13 cellular contexts compared by ENCODE assay signal in genomic region chr6:52538252-52538905, GRCh38. TPM values are rescaled to one million over a fixed set of nuclear protein-coding genes. Genes with fewer than 3 reads are reported as not detected.
DNase-seq lines count a peak whose midpoint lies in the region; ATAC-seq, FAIRE-seq and TF ChIP-seq lines count a peak whose summit lies in the region.
"Had no signal": no experiment of that assay in that cellular context is flagged by ENCODE, and none has a peak within 500 bp of the region (broad histone marks: within the 10 kb centered on the region; RNA-seq: fewer than 3 reads in every experiment).

No MANE protein-coding gene starts in this region.

- no peaks in the 10 kb centered on the region for H3K9me3 ChIP-seq in MG63
- no peaks in the 10 kb centered on the region for H3K9me3 ChIP-seq in astrocyte (ENCODE audit: insufficient read depth, low read depth, low read length)
- no peaks in the 10 kb centered on the region for H3K9me3 ChIP-seq in sigmoid colon
- H3K9me3 ChIP-seq: heart left ventricle, right atrium auricular region had no signal

- FAIRE-seq in astrocyte (lab: Jason Lieb, UNC): no peak

- no peak for ATAC-seq in HG03457 (IDR thresholded peaks at IDR 0.05; ENCODE audit: unreplicated experiment)
- ATAC-seq: CD8-positive, alpha-beta T cell; naive thymus-derived CD8-positive, alpha-beta T cell had no signal

- peaks cover 21% of the 10 kb centered on the region for H3K36me3 Mint-ChIP-seq in astrocyte (ENCODE audit: low read depth, unreplicated experiment)

- H3K4me1 Mint-ChIP-seq in astrocyte (ENCODE audit: low read depth, unreplicated experiment): peaks cover 76% of the 10 kb centered on the region

- intact Hi-C loops in sigmoid colon (cut with DNase I): no loop called here

- TF ChIP-seq EP300 in sigmoid colon (IDR thresholded peaks at IDR 0.05): no peak

- DNase-seq in EL: peak; percentile 94
- DNase-seq in MG63: peak; percentile 96
- DNase-seq in astrocyte (ENCODE audit: low read depth): no peak
- no peak for DNase-seq in sigmoid colon
- no peak for DNase-seq in germinal center (ENCODE audit: low spot score)
- DNase-seq in HuH-7.5 (ENCODE audit: low spot score): no peak
- DNase-seq: activated CD4-positive, alpha-beta T cell treated with anti-CD3 and anti-CD28 coated beads, Interleukin-2, amount 10 ng/mL, durations not matched to agents 7 days and 5 days; CD8-positive, alpha-beta T cell; GF-D8; heart left ventricle; naive thymus-derived CD8-positive, alpha-beta T cell had no signal

- no peaks in the 10 kb centered on the region for H4K20me1 ChIP-seq in astrocyte (ENCODE audit: insufficient read depth, low read length)

- H3K4me1 ChIP-seq in astrocyte (ENCODE audit: insufficient read depth, low read length): peaks cover 72% of the 10 kb centered on the region
- H3K4me1 ChIP-seq in sigmoid colon: peaks cover 0 to 77% (median 61%) of the 10 kb centered on the region in 4 donors

- H3K27ac ChIP-seq in astrocyte (ENCODE audit: low read depth, low read length) (peak overlapping the region; percentile 88), sigmoid colon (peak overlapping the region in 3 of 4 donors; percentile 6 to 64 (median 64))
- H3K27ac ChIP-seq: right atrium auricular region had no signal

- no peaks in the 10 kb centered on the region for H3K9me3 Mint-ChIP-seq in astrocyte (ENCODE audit: unreplicated experiment)
- H3K9me3 Mint-ChIP-seq: activated CD4-positive, alpha-beta T cell treated with anti-CD3 and anti-CD28 coated beads, Interleukin-2, amount 10 ng/mL, durations not matched to agents 7 days and 5 days; CD8-positive, alpha-beta T cell; naive thymus-derived CD8-positive, alpha-beta T cell had no signal

- no peaks in the 10 kb centered on the region for H3K27me3 ChIP-seq in MG63
- no peaks in the 10 kb centered on the region for H3K27me3 ChIP-seq in astrocyte (ENCODE audit: insufficient read depth, low read length)
- H3K27me3 ChIP-seq in sigmoid colon: no peaks in the 10 kb centered on the region
- H3K27me3 ChIP-seq: heart left ventricle, right atrium auricular region had no signal

- peaks cover 87% of the 10 kb centered on the region for H3K79me2 ChIP-seq in astrocyte (ENCODE audit: insufficient read depth, low read length)

- H3K36me3 ChIP-seq in MG63: peaks cover 95% of the 10 kb centered on the region
- peaks cover 10% of the 10 kb centered on the region for H3K36me3 ChIP-seq in astrocyte (ENCODE audit: insufficient read depth, low read length)
- H3K36me3 ChIP-seq in sigmoid colon: peaks cover 5 to 16% (median 10%) of the 10 kb centered on the region in 4 donors

- H2AFZ ChIP-seq in astrocyte (ENCODE audit: low read depth, low read length): no peak overlapping the region

- H3K9ac ChIP-seq in astrocyte (ENCODE audit: low read length): peak overlapping the region; percentile 72

- peak overlapping the region; percentile 45 for H3K4me3 Mint-ChIP-seq in astrocyte (ENCODE audit: unreplicated experiment)
- H3K4me3 Mint-ChIP-seq: activated CD4-positive, alpha-beta T cell treated with anti-CD3 and anti-CD28 coated beads, Interleukin-2, amount 10 ng/mL, durations not matched to agents 7 days and 5 days; CD8-positive, alpha-beta T cell had no signal

- peak overlapping the region; percentile 76 for H3K4me2 ChIP-seq in astrocyte (ENCODE audit: low read length)

- WGBS in sigmoid colon, 2 donors: 93 to 97% methylated on average over 5 of the region's 5 CpGs

- H3K4me3 ChIP-seq in MG63 (no peak overlapping the region), astrocyte (ENCODE audit: insufficient read depth, low read depth, low read length) (peak overlapping the region; percentile 12), sigmoid colon (no peak overlapping the region)
- H3K4me3 ChIP-seq: heart left ventricle, right atrium auricular region had no signal

- no peak for TF ChIP-seq POLR2A in sigmoid colon (IDR thresholded peaks at IDR 0.05)

- TF ChIP-seq CTCF in astrocyte (IDR thresholded peaks at IDR 0.05; ENCODE audit: insufficient read depth, low read depth, low read length): no peak
- no peak for TF ChIP-seq CTCF in sigmoid colon (IDR thresholded peaks at IDR 0.05)

- no peaks in the 10 kb centered on the region for H3K27me3 Mint-ChIP-seq in astrocyte (ENCODE audit: low read depth, unreplicated experiment)
- H3K27me3 Mint-ChIP-seq: activated CD4-positive, alpha-beta T cell treated with anti-CD3 and anti-CD28 coated beads, Interleukin-2, amount 10 ng/mL, durations not matched to agents 7 days and 5 days; naive thymus-derived CD8-positive, alpha-beta T cell had no signal

- H3K27ac Mint-ChIP-seq in astrocyte (ENCODE audit: unreplicated experiment): peak overlapping the region; percentile 99
- H3K27ac Mint-ChIP-seq: activated CD4-positive, alpha-beta T cell treated with anti-CD3 and anti-CD28 coated beads, Interleukin-2, amount 10 ng/mL, durations not matched to agents 7 days and 5 days; CD8-positive, alpha-beta T cell had no signal

RNA-seq across cellular contexts. Expression of gene TRAM2, which starts 38.5 kb away (rescaled TPM):
- total RNA-seq in MG63 (2014; rRNA removed; shearing (Covaris generic); ENCODE audit: low replicate concordance): 206 and 243 TPM in 2 replicates
- total RNA-seq in astrocyte: 88.7 and 93.4 TPM in 2 replicates
- 10 to 100 TPM in 3 of 4 donors, 1 to 10 TPM in 1; 9.6 to 15.0 (median 12.4) TPM for total RNA-seq in sigmoid colon
- polyA plus RNA-seq in sigmoid colon: 10 to 100 TPM in 1 of 3 donors, 1 to 10 TPM in 2; 1.8 to 13.3 (median 3.6) TPM

Comparison
In these comparisons a context has a peak if more than half of its experiments do, and no peak if none do; other contexts are left out.
1. DNase-seq: peak in EL (single experiment) and MG63 (single experiment); none in astrocyte (single experiment), sigmoid colon (single experiment), germinal center (single experiment) and HuH-7.5 (single experiment).